17 cellular contexts compared by ENCODE assay signal in the genomic region with DNA sequence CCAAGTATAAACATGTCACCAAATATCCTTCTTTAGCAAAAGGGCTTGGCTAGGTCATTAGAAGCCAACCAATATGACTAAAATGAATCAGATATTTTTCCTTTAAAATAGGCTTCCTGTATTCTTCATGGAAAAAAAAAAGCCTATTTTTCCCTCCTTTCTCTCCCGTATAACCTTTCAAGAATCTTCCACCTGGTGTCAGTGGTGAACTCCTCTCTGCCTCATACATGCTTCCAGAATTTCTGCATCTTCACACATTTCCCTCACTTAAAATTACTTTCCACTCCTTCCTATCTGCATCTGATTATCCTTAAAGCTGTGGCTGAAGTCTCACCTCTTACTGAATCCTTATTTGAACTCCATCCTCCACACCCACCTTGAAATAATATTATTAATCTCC.
DNase-seq lines count a peak whose midpoint lies in the region; ATAC-seq, FAIRE-seq and TF ChIP-seq lines count a peak whose summit lies in the region.
"Had no signal": no experiment of that assay in that cellular context is flagged by ENCODE, and none has a peak within 500 bp of the region (broad histone marks: within the 10 kb centered on the region; RNA-seq: fewer than 3 reads in every experiment).

No MANE protein-coding gene starts in this region.

- H2BK5ac ChIP-seq in H1 (ENCODE audit: low read depth, low read length): no peak overlapping the region

- TF ChIP-seq CTCF in GM23338 (conservative IDR thresholded peaks at IDR 0.05; ENCODE audit: low read depth in 2 of 2): peak; percentile 32 to 58
- peak in 1 of 3 experiments; percentile 28; a peak in 2 of 4 replicates for TF ChIP-seq CTCF in H1 (IDR thresholded peaks at IDR 0.05; ENCODE audit: control extremely low read depth in 1 of 3, insufficient read depth in 1 of 3, low read depth in 1 of 3, low read length in 3 of 3)
- TF ChIP-seq CTCF in smooth muscle cell (IDR thresholded peaks at IDR 0.05; ENCODE audit: borderline replicate concordance, insufficient read depth, poor library complexity, severe bottlenecking): no peak
- no peak for TF ChIP-seq CTCF in activated CD8-positive, alpha-beta T cell treated with anti-CD3 and anti-CD28 coated beads for 36 hours (IDR thresholded peaks at IDR 0.05)
- TF ChIP-seq CTCF in chondrocyte (IDR thresholded peaks at IDR 0.05): no peak

- H4K91ac ChIP-seq in H1 (replicated peaks; ENCODE audit: insufficient read length, low read length): no peak overlapping the region

- peaks cover 33% of the 10 kb centered on the region for H3K4me1 Mint-ChIP-seq in GM23338
- H3K4me1 Mint-ChIP-seq in activated CD8-positive, alpha-beta T cell treated with anti-CD3 and anti-CD28 coated beads for 36 hours (ENCODE audit: low read depth): no peaks in the 10 kb centered on the region
- no peaks in the 10 kb centered on the region for H3K4me1 Mint-ChIP-seq in chondrocyte (ENCODE audit: low read depth)
- H3K4me1 Mint-ChIP-seq: CD14-positive monocyte; CD4-positive, alpha-beta memory T cell had no signal

- H3K27me3 ChIP-seq in GM23338 (ENCODE audit: insufficient read depth) (no peaks in the 10 kb centered on the region), H1 (replicated peaks in 1 of 4; ENCODE audit: control insufficient read depth in 3 of 4, extremely low read depth in 1 of 4, insufficient read depth in 3 of 4, low read length in 3 of 4) (no peaks in the 10 kb centered on the region), iPS-20b (ENCODE audit: insufficient read depth, low read length) (no peaks in the 10 kb centered on the region), smooth muscle cell (ENCODE audit: low read depth) (no peaks in the 10 kb centered on the region)
- H3K27me3 ChIP-seq: BLaER1 had no signal

- no peak overlapping the region for H3K4ac ChIP-seq in H1 (replicated peaks; ENCODE audit: insufficient read length, low read depth, low read length)

- no peaks in the 10 kb centered on the region for H3K27me3 Mint-ChIP-seq in GM23338 (ENCODE audit: insufficient read depth, low read depth, poor library complexity)
- peaks cover 33% of the 10 kb centered on the region for H3K27me3 Mint-ChIP-seq in activated CD8-positive, alpha-beta T cell treated with anti-CD3 and anti-CD28 coated beads for 36 hours
- peaks cover 23% of the 10 kb centered on the region for H3K27me3 Mint-ChIP-seq in chondrocyte (ENCODE audit: low read depth)

- peak; percentile 82 for ATAC-seq in GM23338
- ATAC-seq in activated CD8-positive, alpha-beta T cell treated with anti-CD3 and anti-CD28 coated beads for 36 hours: no peak
- ATAC-seq: HepG2 had no signal

- DNase-seq in GM23338 (ENCODE audit: low spot score) (peak; percentile 37), H1 (ENCODE audit: low read depth in 1 of 2, low spot score in 2 of 2) (no peak), smooth muscle cell (lab: John Stamatoyannopoulos, UW; ENCODE audit: unreplicated experiment) (no peak), chondrocyte (ENCODE audit: low spot score) (no peak)
- no peak for DNase-seq in activated CD8-positive, alpha-beta T cell treated with anti-CD3 and anti-CD28 coated beads for 36 hours
- no peak for DNase-seq in stimulated activated CD4-positive, alpha-beta T cell treated with anti-CD3 and anti-CD28 coated beads, Interleukin-2, amount 100 ng/mL, for 24 hours
- DNase-seq: 8988T; CD4-positive, alpha-beta memory T cell; DMS153; DMS79; GF-D8; GM23248 had no signal

- no peaks in the 10 kb centered on the region for H3K9me3 Mint-ChIP-seq in GM23338
- no peaks in the 10 kb centered on the region for H3K9me3 Mint-ChIP-seq in activated CD8-positive, alpha-beta T cell treated with anti-CD3 and anti-CD28 coated beads for 36 hours
- H3K9me3 Mint-ChIP-seq in chondrocyte (ENCODE audit: low read depth): no peaks in the 10 kb centered on the region
- H3K9me3 Mint-ChIP-seq: CD4-positive, alpha-beta memory T cell; IgD-negative memory B cell had no signal

- H3K36me3 Mint-ChIP-seq in GM23338 (ENCODE audit: low read depth) (no peaks in the 10 kb centered on the region), chondrocyte (ENCODE audit: low read depth) (no peaks in the 10 kb centered on the region)
- no peaks in the 10 kb centered on the region for H3K36me3 Mint-ChIP-seq in activated CD8-positive, alpha-beta T cell treated with anti-CD3 and anti-CD28 coated beads for 36 hours (ENCODE audit: low read depth)
- H3K36me3 Mint-ChIP-seq: CD14-positive monocyte; CD4-positive, alpha-beta memory T cell; IgD-negative memory B cell had no signal

- H3K9me3 ChIP-seq in H1 (ENCODE audit: insufficient read depth in 2 of 2, low read depth in 1 of 2, low read length in 1 of 2) (no peaks in the 10 kb centered on the region), iPS-20b (ENCODE audit: insufficient read depth, low read depth, low read length) (no peaks in the 10 kb centered on the region), smooth muscle cell (replicated peaks; ENCODE audit: low read depth) (no peaks in the 10 kb centered on the region)
- H3K9me3 ChIP-seq: BLaER1 had no signal

- H3K79me1 ChIP-seq in H1 (ENCODE audit: low read depth, low read length): no peaks in the 10 kb centered on the region

- H3K9ac ChIP-seq in H1 (replicated peaks in 1 of 4; ENCODE audit: extremely low read depth in 1 of 4, low read depth in 3 of 4, low read length in 3 of 4): peak overlapping the region in 1 of 4 experiments; percentile 34; a peak in 1 of 7 replicates
- H3K9ac ChIP-seq in iPS-20b (ENCODE audit: low read depth, low read length): peak overlapping the region; percentile 19; the same call in 1 of the 2 replicates
- H3K9ac ChIP-seq in smooth muscle cell (ENCODE audit: low read depth): no peak overlapping the region
- H3K9ac ChIP-seq: BLaER1, GM23248 had no signal

- 0 out of 2 replicates have a peak, but pooled peaks cover 6% of the 10 kb centered on the region for H3K9me2 ChIP-seq in GM23338 (ENCODE audit: insufficient read depth)

- H3K36me3 ChIP-seq in GM23338 (ENCODE audit: insufficient read depth) (no peaks in the 10 kb centered on the region), H1 (ENCODE audit: control insufficient read depth in 2 of 4, insufficient read depth in 4 of 4, low read length in 3 of 4) (no peaks in the 10 kb centered on the region), iPS-20b (ENCODE audit: insufficient read depth, low read depth, low read length) (no peaks in the 10 kb centered on the region), smooth muscle cell (ENCODE audit: low read depth) (no peaks in the 10 kb centered on the region)
- H3K36me3 ChIP-seq: BLaER1 had no signal

- H3K27ac ChIP-seq in GM23338 (ENCODE audit: low read depth) (no peak overlapping the region), H1 (ENCODE audit: low read depth, low read length) (no peak overlapping the region), iPS-20b (ENCODE audit: low read length) (no peak overlapping the region), smooth muscle cell (ENCODE audit: low read depth) (no peak overlapping the region)
- H3K27ac ChIP-seq: BLaER1, GM23248 had no signal

- no peak overlapping the region for H2BK120ac ChIP-seq in H1 (replicated peaks; ENCODE audit: low read depth, low read length)

- no peak overlapping the region for H4K8ac ChIP-seq in H1 (ENCODE audit: extremely low read depth, insufficient read depth, low read length)

- no peak overlapping the region for H2BK15ac ChIP-seq in H1 (ENCODE audit: low read length)

- no peak for FAIRE-seq in H1 (lab: Jason Lieb, UNC)
- FAIRE-seq: HepG2 had no signal

- H3K56ac ChIP-seq in H1 (replicated peaks; ENCODE audit: insufficient read length, low read depth, low read length): no peak overlapping the region

- no peak overlapping the region for H3K14ac ChIP-seq in H1 (ENCODE audit: insufficient read length)

- 19% methylated on average over 1 of the region's 1 CpG; no CpG with 5 or more reads in 1 of the 2 experiments for WGBS in H1 (ENCODE audit: extremely low coverage in 1 of 2, insufficient coverage in 1 of 2, insufficient read length in 1 of 2, insufficient replicate concordance in 2 of 2, low coverage in 1 of 2, low lambda C conversion rate in 2 of 2, missing lambda C conversion rate in 1 of 2), 2 experiments
- whole genome bisulfite sequencing in smooth muscle cell (ENCODE audit: low lambda C conversion rate): 26% methylated on average over 1 of the region's 1 CpG

- no peak for TF ChIP-seq POLR2A in H1 (IDR thresholded peaks at IDR 0.05; ENCODE audit: control extremely low read depth in 1 of 2, low read depth in 2 of 2, low read length in 2 of 2)

- H2AFZ ChIP-seq in GM23338: no peak overlapping the region
- H2AFZ ChIP-seq in H1 (ENCODE audit: low read length): no peak overlapping the region
- H2AFZ ChIP-seq in smooth muscle cell (ENCODE audit: low read depth): peak overlapping the region; percentile 27
- H2AFZ ChIP-seq: GM23248 had no signal

- H3K79me2 ChIP-seq in GM23338 (replicated peaks; ENCODE audit: insufficient read depth) (no peaks in the 10 kb centered on the region), H1 (ENCODE audit: control insufficient read depth in 1 of 2, insufficient read depth in 2 of 2, low read length in 2 of 2) (no peaks in the 10 kb centered on the region), smooth muscle cell (ENCODE audit: low read depth) (no peaks in the 10 kb centered on the region)

- no peak for TF ChIP-seq EP300 in H1 (IDR thresholded peaks at IDR 0.05; ENCODE audit: borderline replicate concordance in 1 of 2, low read depth in 2 of 2, low read length in 2 of 2)

- POLR2A ChIA-PET in H1 (lab: Charles Lee; ENCODE audit: partially characterized antibody): no interaction called here
- POLR2A ChIA-PET in activated CD8-positive, alpha-beta T cell treated with anti-CD3 and anti-CD28 coated beads for 36 hours (lab: Charles Lee): no interaction called here

- intact Hi-C loops in activated CD8-positive, alpha-beta T cell treated with anti-CD3 and anti-CD28 coated beads for 36 hours (cut with micrococcal nuclease): no loop called here

- H2BK12ac ChIP-seq in H1 (ENCODE audit: low read depth, low read length): no peak overlapping the region

- no peak overlapping the region for H4K5ac ChIP-seq in H1 (ENCODE audit: insufficient read length, low read depth, low read length)

- no peaks in the 10 kb centered on the region for H3K23me2 ChIP-seq in H1 (ENCODE audit: low read depth, low read length)

- no peak overlapping the region for H3K18ac ChIP-seq in H1 (ENCODE audit: extremely low read depth, low read length)

- H2BK20ac ChIP-seq in H1 (ENCODE audit: low read length): no peak overlapping the region

- no peak overlapping the region for H2AK5ac ChIP-seq in H1 (ENCODE audit: low read depth, low read length)

- H3F3A ChIP-seq in GM23338 (replicated peaks; ENCODE audit: low read depth) (no peaks in the 10 kb centered on the region), smooth muscle cell (ENCODE audit: low read depth) (no peaks in the 10 kb centered on the region)

- H4K20me1 ChIP-seq in GM23338 (replicated peaks; ENCODE audit: insufficient read depth) (no peaks in the 10 kb centered on the region), H1 (replicated peaks in 1 of 2; ENCODE audit: control insufficient read depth in 1 of 2, insufficient read depth in 2 of 2, low read length in 2 of 2) (no peaks in the 10 kb centered on the region), smooth muscle cell (ENCODE audit: low read depth) (no peaks in the 10 kb centered on the region)
- H4K20me1 ChIP-seq: BLaER1 had no signal

- peak; percentile 50 to 59 for TF ChIP-seq RAD21 in H1 (IDR thresholded peaks at IDR 0.05 in 1 of 2, conservative IDR thresholded peaks at IDR 0.05 in 1 of 2; ENCODE audit: low read depth in 2 of 2, low read length in 2 of 2)

- H3K4me3 Mint-ChIP-seq in GM23338 (no peak overlapping the region; the same call in 2 of the 3 replicates), chondrocyte (ENCODE audit: unreplicated experiment) (no peak overlapping the region)
- no peak overlapping the region for H3K4me3 Mint-ChIP-seq in activated CD8-positive, alpha-beta T cell treated with anti-CD3 and anti-CD28 coated beads for 36 hours
- H3K4me3 Mint-ChIP-seq: CD4-positive, alpha-beta memory T cell; IgD-negative memory B cell had no signal

- peak overlapping the region; percentile 40 for H3K4me2 ChIP-seq in GM23338
- H3K4me2 ChIP-seq in H1 (ENCODE audit: insufficient read depth in 1 of 2, low read depth in 2 of 2, low read length in 2 of 2): peak overlapping the region; percentile 15 to 21; a peak in 1 of 4 replicates
- no peak overlapping the region for H3K4me2 ChIP-seq in smooth muscle cell
- H3K4me2 ChIP-seq: BLaER1 had no signal

- H3K4me3 ChIP-seq in GM23338 (peak overlapping the region; percentile 9; the same call in 1 of the 2 replicates), H1 (ENCODE audit: extremely low read depth in 1 of 4, insufficient read depth in 2 of 4, low read depth in 3 of 4, low read length in 4 of 4) (no peak overlapping the region; a peak in 1 of 8 replicates), iPS-20b (ENCODE audit: low read length) (peak overlapping the region; percentile 2; the same call in 1 of the 2 replicates), smooth muscle cell (no peak overlapping the region)
- H3K4me3 ChIP-seq: BLaER1, GM23248 had no signal

- no peak overlapping the region for H3K27ac Mint-ChIP-seq in GM23338
- no peak overlapping the region for H3K27ac Mint-ChIP-seq in activated CD8-positive, alpha-beta T cell treated with anti-CD3 and anti-CD28 coated beads for 36 hours
- no peak overlapping the region for H3K27ac Mint-ChIP-seq in chondrocyte (ENCODE audit: unreplicated experiment)
- H3K27ac Mint-ChIP-seq: CD14-positive monocyte; CD4-positive, alpha-beta memory T cell; IgD-negative memory B cell had no signal

- no peak overlapping the region for H3K23ac ChIP-seq in H1 (ENCODE audit: insufficient read length)

- H3K4me1 ChIP-seq in GM23338 (ENCODE audit: insufficient read depth): peaks cover 33% of the 10 kb centered on the region
- peaks cover 0 to 10% (median 2%) of the 10 kb centered on the region in 4 experiments; a peak in 2 of 7 replicates for H3K4me1 ChIP-seq in H1 (replicated peaks in 1 of 4; ENCODE audit: control insufficient read depth in 3 of 4, insufficient read depth in 4 of 4, low read length in 3 of 4)
- peaks cover 20% of the 10 kb centered on the region; the same call in 1 of the 2 replicates for H3K4me1 ChIP-seq in iPS-20b (ENCODE audit: insufficient read depth, low read length)
- H3K4me1 ChIP-seq in smooth muscle cell (ENCODE audit: low read depth): peaks cover 2% of the 10 kb centered on the region
- H3K4me1 ChIP-seq: BLaER1 had no signal

- CTCF ChIA-PET in H1 (lab: Charles Lee; ENCODE audit: partially characterized antibody): interaction anchor here (0.6 to 1.9 kb wide), 12 partner anchors 9 to 392 kb away, joined by 3 to 8 read pairs (median 3); no protein-coding TSS in a partner anchor
- CTCF ChIA-PET in activated CD8-positive, alpha-beta T cell treated with anti-CD3 and anti-CD28 coated beads for 36 hours (lab: Charles Lee): no interaction called here

Comparison
In these comparisons a context has a peak if more than half of its experiments do, and no peak if none do; other contexts are left out.
1. H3K4me3 ChIP-seq: peak in GM23338 (single experiment) and iPS-20b (single experiment); none in H1 (0 of 4) and smooth muscle cell (single experiment).
2. CTCF ChIP-seq: peak in GM23338 (2 of 2); none in smooth muscle cell (single experiment), activated CD8-positive, alpha-beta T cell treated with anti-CD3 and anti-CD28 coated beads for 36 hours (single experiment) and chondrocyte (single experiment).